16 cellular contexts compared by ENCODE assay signal in the genomic region with DNA sequence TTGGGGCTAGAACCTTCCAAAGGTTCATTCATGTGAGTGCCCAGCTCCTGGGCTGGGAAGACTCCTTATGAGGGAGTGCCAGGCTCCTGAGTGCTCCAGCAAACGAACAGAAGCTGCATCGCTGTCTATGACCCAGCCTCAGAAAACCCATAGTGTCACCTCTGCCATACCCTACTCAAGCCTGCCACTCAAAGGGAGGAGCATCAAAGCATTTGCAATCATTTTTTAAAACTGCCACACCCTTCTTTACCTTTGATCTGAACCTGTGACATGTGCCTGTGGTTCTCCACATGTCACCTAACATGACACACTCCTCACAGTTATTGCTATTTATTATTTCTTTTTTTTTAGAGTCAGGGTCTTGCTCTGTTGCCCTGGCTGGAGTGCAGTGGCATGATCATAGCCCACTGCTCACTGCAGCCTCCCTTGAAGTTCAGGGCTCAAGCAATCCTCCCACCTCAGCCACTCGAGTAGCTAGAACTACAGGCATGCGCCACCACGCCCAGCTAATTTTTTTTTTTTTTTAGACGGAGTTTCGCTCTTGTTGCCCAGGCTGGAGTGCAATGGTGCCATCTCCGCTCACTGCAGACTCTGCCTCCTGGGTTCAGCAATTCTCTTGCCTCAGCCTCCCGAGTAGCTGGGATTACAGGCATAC. TPM values are rescaled to one million over a fixed set of nuclear protein-coding genes. Genes with fewer than 3 reads are reported as not detected.
DNase-seq lines count a peak whose midpoint lies in the region; ATAC-seq, FAIRE-seq and TF ChIP-seq lines count a peak whose summit lies in the region.
"Had no signal": no experiment of that assay in that cellular context is flagged by ENCODE, and none has a peak within 500 bp of the region (broad histone marks: within the 10 kb centered on the region; RNA-seq: fewer than 3 reads in every experiment).

No MANE protein-coding gene starts in this region.

- H2AK5ac ChIP-seq in H1 (ENCODE audit: low read depth, low read length): 0 out of 2 replicates have a peak overlapping the region, but pooled peaks have one; percentile 13

- no peaks in the 10 kb centered on the region for H3K23me2 ChIP-seq in H1 (ENCODE audit: low read depth, low read length)

- no peak overlapping the region for H3K18ac ChIP-seq in H1 (ENCODE audit: extremely low read depth, low read length)

- peak overlapping the region; percentile 78 for H3K4me3 Mint-ChIP-seq in CD4-positive, alpha-beta T cell
- H3K4me3 Mint-ChIP-seq in activated T-cell treated with anti-CD3 and anti-CD28 coated beads, Interleukin-2, amount 50 U/mL, for 4 hours: no peak overlapping the region
- no peak overlapping the region for H3K4me3 Mint-ChIP-seq in CD14-positive monocyte

- DNase-seq in CD4-positive, alpha-beta T cell: peak; percentile 25 to 70 (median 44)
- DNase-seq in RWPE2 (ENCODE audit: low spot score) (no peak), H1 (ENCODE audit: low read depth in 1 of 2, low spot score in 2 of 2) (no peak), HAP-1 (ENCODE audit: low spot score in 2 of 2) (no peak), CD14-positive monocyte (ENCODE audit: low spot score) (no peak), vagina (ENCODE audit: extremely low spot score in 2 of 2) (no peak)
- peak; percentile 39 for DNase-seq in activated T-cell treated with anti-CD3 and anti-CD28 coated beads, Interleukin-2, amount 50 U/mL, for 4 hours
- DNase-seq: body of pancreas, C1 segment of cervical spinal cord, EL, NCI-H187 treated with DMSO at 0.1 percent for 48 hours, NCI-H524, thyroid gland had no signal

- no peak overlapping the region for H4K91ac ChIP-seq in H1 (replicated peaks; ENCODE audit: insufficient read length, low read length)

- in situ Hi-C loops in HAP-1 (cut with MboI; ENCODE audit: low sequenced_read_pairs): no loop called here

- no peaks in the 10 kb centered on the region for H3K9me3 ChIP-seq in CD4-positive, alpha-beta T cell (ENCODE audit: control insufficient read depth, low read length)
- H3K9me3 ChIP-seq in RWPE2 (ENCODE audit: severe bottlenecking): no peaks in the 10 kb centered on the region
- no peaks in the 10 kb centered on the region for H3K9me3 ChIP-seq in H1 (ENCODE audit: insufficient read depth in 2 of 2, low read depth in 1 of 2, low read length in 1 of 2)
- H3K9me3 ChIP-seq in HAP-1: no peaks in the 10 kb centered on the region
- no peaks in the 10 kb centered on the region for H3K9me3 ChIP-seq in vagina
- H3K9me3 ChIP-seq: body of pancreas, prostate gland, thyroid gland had no signal

- no peaks in the 10 kb centered on the region for H3K79me1 ChIP-seq in H1 (ENCODE audit: low read depth, low read length)

- CTCF ChIA-PET in CD4-positive, alpha-beta T cell (lab: Charles Lee): interaction anchor here (0.7 to 5.1 kb wide), 7 partner anchors 16 to 172 kb away, joined by 3 to 51 read pairs (median 4); no protein-coding TSS in a partner anchor
- CTCF ChIA-PET in H1 (lab: Charles Lee; ENCODE audit: partially characterized antibody): interaction anchor here (0.7 to 1.6 kb wide), 3 partner anchors 15 to 160 kb away, joined by 3 to 5 read pairs (median 3); no protein-coding TSS in a partner anchor

- ATAC-seq in CD4-positive, alpha-beta T cell (ENCODE audit: poor library complexity): peak; percentile 90
- ATAC-seq in RWPE2 (ENCODE audit: low read depth): no peak
- peak; percentile 73 to 81 for ATAC-seq in activated T-cell treated with anti-CD3 and anti-CD28 coated beads, Interleukin-2, amount 50 U/mL, for 4 hours
- ATAC-seq: body of pancreas, left lobe of liver, Panc1 had no signal

- no peak overlapping the region for H2AFZ ChIP-seq in H1 (ENCODE audit: low read length)

- H3K27me3 Mint-ChIP-seq in CD4-positive, alpha-beta T cell: no peaks in the 10 kb centered on the region
- H3K27me3 Mint-ChIP-seq in activated T-cell treated with anti-CD3 and anti-CD28 coated beads, Interleukin-2, amount 50 U/mL, for 4 hours (ENCODE audit: low read depth): no peaks in the 10 kb centered on the region
- H3K27me3 Mint-ChIP-seq in CD14-positive monocyte (ENCODE audit: low read depth in 3 of 3): peaks cover 0 to 9% (median 5%) of the 10 kb centered on the region in 3 donors

- no peak overlapping the region for H4K8ac ChIP-seq in H1 (ENCODE audit: extremely low read depth, insufficient read depth, low read length)

- TF ChIP-seq POLR2A in H1 (IDR thresholded peaks at IDR 0.05; ENCODE audit: control extremely low read depth in 1 of 2, low read depth in 2 of 2, low read length in 2 of 2) (no peak), vagina (IDR thresholded peaks at IDR 0.05) (no peak)

- H2BK15ac ChIP-seq in H1 (ENCODE audit: low read length): no peak overlapping the region

- H3K4me1 ChIP-seq in RWPE2 (ENCODE audit: insufficient read depth, poor library complexity, severe bottlenecking): peaks cover 12% of the 10 kb centered on the region
- H3K4me1 ChIP-seq in H1 (replicated peaks in 1 of 4; ENCODE audit: control insufficient read depth in 3 of 4, insufficient read depth in 4 of 4, low read length in 3 of 4): peaks cover 0 to 4% (median 0%) of the 10 kb centered on the region in 4 experiments; a peak in 1 of 7 replicates
- no peaks in the 10 kb centered on the region for H3K4me1 ChIP-seq in HAP-1
- H3K4me1 ChIP-seq in vagina: no peaks in the 10 kb centered on the region
- H3K4me1 ChIP-seq: body of pancreas, prostate gland, thyroid gland had no signal

- peaks cover 88% of the 10 kb centered on the region for H3K4me1 Mint-ChIP-seq in CD4-positive, alpha-beta T cell (ENCODE audit: low read depth)
- H3K4me1 Mint-ChIP-seq in activated T-cell treated with anti-CD3 and anti-CD28 coated beads, Interleukin-2, amount 50 U/mL, for 4 hours (ENCODE audit: low read depth): peaks cover 68% of the 10 kb centered on the region
- H3K4me1 Mint-ChIP-seq in CD14-positive monocyte: peaks cover 21% of the 10 kb centered on the region

- no peak overlapping the region for H2BK120ac ChIP-seq in H1 (replicated peaks; ENCODE audit: low read depth, low read length)

- TF ChIP-seq RAD21 in H1 (IDR thresholded peaks at IDR 0.05 in 1 of 2, conservative IDR thresholded peaks at IDR 0.05 in 1 of 2; ENCODE audit: low read depth in 2 of 2, low read length in 2 of 2): no peak

- H3K14ac ChIP-seq in H1 (ENCODE audit: insufficient read length): no peak overlapping the region

- no peak overlapping the region for H3K9ac ChIP-seq in H1 (replicated peaks in 1 of 4; ENCODE audit: extremely low read depth in 1 of 4, low read depth in 3 of 4, low read length in 3 of 4)

- H3K27ac Mint-ChIP-seq in CD4-positive, alpha-beta T cell: peak overlapping the region; percentile 95
- peak overlapping the region in 1 of 7 donors; percentile 50 for H3K27ac Mint-ChIP-seq in CD14-positive monocyte

- no peaks in the 10 kb centered on the region for H4K20me1 ChIP-seq in H1 (replicated peaks in 1 of 2; ENCODE audit: control insufficient read depth in 1 of 2, insufficient read depth in 2 of 2, low read length in 2 of 2)

- no peak for FAIRE-seq in H1 (lab: Jason Lieb, UNC)

- H4K5ac ChIP-seq in H1 (ENCODE audit: insufficient read length, low read depth, low read length): no peak overlapping the region

- 84% methylated on average over 7 of the region's 9 CpGs; no CpG with 5 or more reads in 1 of the 2 experiments for WGBS in H1 (ENCODE audit: extremely low coverage in 1 of 2, insufficient coverage in 1 of 2, insufficient read length in 1 of 2, insufficient replicate concordance in 2 of 2, low coverage in 1 of 2, low lambda C conversion rate in 2 of 2, missing lambda C conversion rate in 1 of 2), 2 experiments

- H2BK5ac ChIP-seq in H1 (ENCODE audit: low read depth, low read length): no peak overlapping the region

- peaks cover 3% of the 10 kb centered on the region for H3K9me3 Mint-ChIP-seq in CD4-positive, alpha-beta T cell
- H3K9me3 Mint-ChIP-seq in activated T-cell treated with anti-CD3 and anti-CD28 coated beads, Interleukin-2, amount 50 U/mL, for 4 hours: no peaks in the 10 kb centered on the region
- peaks cover 0 to 9% (median 4%) of the 10 kb centered on the region in 7 donors for H3K9me3 Mint-ChIP-seq in CD14-positive monocyte

- no peak overlapping the region for H2BK20ac ChIP-seq in H1 (ENCODE audit: low read length)

- no peaks in the 10 kb centered on the region for H3K27me3 ChIP-seq in CD4-positive, alpha-beta T cell (ENCODE audit: control insufficient read depth, insufficient read depth, low read length)
- no peaks in the 10 kb centered on the region for H3K27me3 ChIP-seq in RWPE2 (ENCODE audit: insufficient read depth, poor library complexity, severe bottlenecking)
- no peaks in the 10 kb centered on the region for H3K27me3 ChIP-seq in H1 (replicated peaks in 1 of 4; ENCODE audit: control insufficient read depth in 3 of 4, extremely low read depth in 1 of 4, insufficient read depth in 3 of 4, low read length in 3 of 4)
- H3K27me3 ChIP-seq in HAP-1 (ENCODE audit: low read depth): no peaks in the 10 kb centered on the region
- H3K27me3 ChIP-seq in vagina: no peaks in the 10 kb centered on the region
- H3K27me3 ChIP-seq: body of pancreas, thyroid gland had no signal

- no peak overlapping the region for H3K4ac ChIP-seq in H1 (replicated peaks; ENCODE audit: insufficient read length, low read depth, low read length)

- H2BK12ac ChIP-seq in H1 (ENCODE audit: low read depth, low read length): no peak overlapping the region

- no peak overlapping the region for H3K4me3 ChIP-seq in RWPE2 (ENCODE audit: severe bottlenecking)
- H3K4me3 ChIP-seq in H1 (ENCODE audit: extremely low read depth in 1 of 4, insufficient read depth in 2 of 4, low read depth in 3 of 4, low read length in 4 of 4): no peak overlapping the region
- H3K4me3 ChIP-seq in HAP-1: no peak overlapping the region
- H3K4me3 ChIP-seq in vagina: no peak overlapping the region
- H3K4me3 ChIP-seq: body of pancreas, prostate gland, thyroid gland had no signal

- no peaks in the 10 kb centered on the region for H3K79me2 ChIP-seq in H1 (ENCODE audit: control insufficient read depth in 1 of 2, insufficient read depth in 2 of 2, low read length in 2 of 2)

- no peaks in the 10 kb centered on the region for H3K36me3 Mint-ChIP-seq in CD4-positive, alpha-beta T cell (ENCODE audit: low read depth)
- peaks cover 1% of the 10 kb centered on the region for H3K36me3 Mint-ChIP-seq in activated T-cell treated with anti-CD3 and anti-CD28 coated beads, Interleukin-2, amount 50 U/mL, for 4 hours (ENCODE audit: insufficient read depth)
- no peaks in the 10 kb centered on the region for H3K36me3 Mint-ChIP-seq in CD14-positive monocyte

- no peak overlapping the region for H3K4me2 ChIP-seq in H1 (ENCODE audit: insufficient read depth in 1 of 2, low read depth in 2 of 2, low read length in 2 of 2)

- POLR2A ChIA-PET in CD4-positive, alpha-beta T cell (lab: Charles Lee): interaction anchor here (0.7 to 2.3 kb wide), 14 partner anchors 8 to 172 kb away, joined by 3 to 24 read pairs (median 6); a partner anchor contains a TSS
- POLR2A ChIA-PET in H1 (lab: Charles Lee; ENCODE audit: partially characterized antibody): no interaction called here

- H3K23ac ChIP-seq in H1 (ENCODE audit: insufficient read length): no peak overlapping the region

- TF ChIP-seq EP300 in H1 (IDR thresholded peaks at IDR 0.05; ENCODE audit: borderline replicate concordance in 1 of 2, low read depth in 2 of 2, low read length in 2 of 2): no peak

- intact Hi-C loops in CD4-positive, alpha-beta T cell (cut with DNase I, micrococcal nuclease): loop anchor here (1.0 to 5.0 kb wide), 3 partner anchors 17 to 36 kb away; no protein-coding TSS in a partner anchor
- intact Hi-C loops in CD14-positive monocyte (cut with micrococcal nuclease) (no loop called here), vagina (cut with DNase I) (no loop called here)

- peak overlapping the region; percentile 24 for H3K27ac ChIP-seq in CD4-positive, alpha-beta T cell (ENCODE audit: low read depth, low read length)
- H3K27ac ChIP-seq in RWPE2 (ENCODE audit: poor library complexity, severe bottlenecking) (peak overlapping the region; percentile 19), H1 (ENCODE audit: low read depth, low read length) (no peak overlapping the region), vagina (no peak overlapping the region)
- H3K27ac ChIP-seq: body of pancreas, prostate gland, thyroid gland had no signal

- H3K36me3 ChIP-seq in RWPE2 (ENCODE audit: low read depth) (no peaks in the 10 kb centered on the region), H1 (ENCODE audit: control insufficient read depth in 2 of 4, insufficient read depth in 4 of 4, low read length in 3 of 4) (no peaks in the 10 kb centered on the region), HAP-1 (replicated peaks) (no peaks in the 10 kb centered on the region), vagina (no peaks in the 10 kb centered on the region)
- H3K36me3 ChIP-seq: prostate gland, thyroid gland had no signal

- no peak overlapping the region for H3K56ac ChIP-seq in H1 (replicated peaks; ENCODE audit: insufficient read length, low read depth, low read length)

- TF ChIP-seq CTCF in CD4-positive, alpha-beta T cell (IDR thresholded peaks at IDR 0.05): no peak
- TF ChIP-seq CTCF in RWPE2 (IDR thresholded peaks at IDR 0.05; ENCODE audit: poor library complexity, severe bottlenecking): no peak
- no peak for TF ChIP-seq CTCF in H1 (IDR thresholded peaks at IDR 0.05; ENCODE audit: control extremely low read depth in 1 of 3, insufficient read depth in 1 of 3, low read depth in 1 of 3, low read length in 3 of 3)
- no peak for TF ChIP-seq CTCF in CD14-positive monocyte (IDR thresholded peaks at IDR 0.05)
- no peak for TF ChIP-seq CTCF in vagina (IDR thresholded peaks at IDR 0.05)

RNA-seq across cellular contexts. Expression of a gene that starts 7.3 kb away (rescaled TPM):
- total RNA-seq in CD4-positive, alpha-beta T cell: 10 to 100 TPM; 15.1 to 17.3 TPM
- total RNA-seq in activated T-cell treated with anti-CD3 and anti-CD28 coated beads, Interleukin-2, amount 50 U/mL, for 4 hours: 10 to 100 TPM in 1 of 3 donors, 1 to 10 TPM in 2; 8.8 to 10.7 (median 8.9) TPM
- 10.3 and 14.6 TPM in 2 replicates for total RNA-seq in H1 (2021; fragmentation: NEBNext Ultra II Directional; extraction: Animal tissue kit (Norgen Biotek cat#: 25700))
- polyA plus RNA-seq in H1 (2011; rRNA removed) (8.1 and 12.8 TPM in 2 replicates), CD14-positive monocyte (1 to 10 TPM in 1 of 2 donors, under 1 TPM in 1; 0.40 to 1.5 TPM)
- 7.2 TPM for polyA plus RNA-seq in H1 (2011; cell fraction: cytosol; rRNA removed)
- 11.6 TPM for polyA plus RNA-seq in H1 (2011; cell fraction: nucleus; rRNA removed)
- 5.0 to 9.1 TPM (median 7.2 TPM) in 4 replicates for polyA plus RNA-seq in H1 (2012, experiment 1 of 2)
- 6.9 TPM for polyA plus RNA-seq in H1 (2012, experiment 2 of 2)
- polyA plus RNA-seq in H1 (2013, experiment 1 of 2): 4.7 TPM
- polyA plus RNA-seq in H1 (2013, experiment 2 of 2): 4.9 TPM
- polyA minus RNA-seq in H1 (2011; rRNA and poly(A)+ RNA removed): 6.5 and 11.8 TPM in 2 replicates
- polyA minus RNA-seq in H1 (2011; cell fraction: cytosol; rRNA and poly(A)+ RNA removed): 4.6 TPM
- polyA minus RNA-seq in H1 (2011; cell fraction: nucleus; rRNA and poly(A)+ RNA removed): 16.0 TPM
- 1.5 TPM for total RNA-seq in vagina

Comparison
In these comparisons a context has a peak if more than half of its experiments do, and no peak if none do; other contexts are left out.
1. DNase-seq: peak in CD4-positive, alpha-beta T cell (10 of 10) and activated T-cell treated with anti-CD3 and anti-CD28 coated beads, Interleukin-2, amount 50 U/mL, for 4 hours (single experiment); none in RWPE2 (single experiment), H1 (0 of 2), HAP-1 (0 of 2), CD14-positive monocyte (single experiment) and vagina (0 of 2).
2. H3K27ac ChIP-seq: peak in CD4-positive, alpha-beta T cell (single experiment) and RWPE2 (single experiment); none in H1 (single experiment) and vagina (single experiment).
3. intact Hi-C loops: an anchor here in CD4-positive, alpha-beta T cell (1.0 to 5.0 kb wide); none called in CD14-positive monocyte and vagina.